ENCODE assay signal across 8 cellular contexts in the genomic region with DNA sequence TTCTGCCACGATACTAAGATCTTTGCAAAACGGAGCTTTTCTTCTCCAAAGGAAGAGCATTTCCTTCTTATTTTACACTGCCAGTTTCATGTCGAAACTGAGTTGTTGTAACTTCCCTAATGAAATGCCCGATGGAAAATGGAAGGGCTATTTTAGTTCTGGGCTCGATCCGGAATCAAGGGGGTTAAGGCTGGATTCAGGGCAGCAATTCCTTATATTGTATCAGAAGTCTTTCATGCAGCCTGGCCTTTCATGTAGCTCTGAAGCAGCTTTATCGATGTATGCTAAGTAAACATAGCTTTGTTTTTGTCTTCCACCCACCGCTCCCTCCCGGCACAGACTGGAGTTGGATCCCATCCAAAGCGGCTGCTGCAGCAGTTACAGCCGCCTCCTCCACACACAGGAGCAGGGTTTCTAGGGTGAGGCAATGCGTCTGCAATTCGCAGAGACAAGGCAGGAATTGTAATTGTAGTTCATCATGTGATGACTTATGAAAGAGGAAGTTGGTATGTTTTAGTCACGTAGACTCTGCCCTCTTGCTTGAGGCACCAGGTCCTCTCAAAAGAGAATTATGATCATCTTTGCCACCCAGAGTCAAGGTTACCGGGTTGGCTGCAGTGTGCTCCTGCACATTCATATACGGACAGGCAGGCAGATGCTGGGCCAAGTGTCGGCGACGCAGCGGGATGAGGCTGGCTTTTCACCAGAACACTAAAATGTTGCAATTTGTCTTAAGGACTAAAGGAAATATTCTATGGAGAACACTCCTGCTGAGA. TPM values are rescaled to one million over a fixed set of nuclear protein-coding genes. Genes with fewer than 3 reads are reported as not detected.
DNase-seq lines count a peak whose midpoint lies in the region; ATAC-seq and TF ChIP-seq lines count a peak whose summit lies in the region.

No MANE protein-coding gene starts in this region.

- H3K4me1 ChIP-seq in neuron (ENCODE audit: insufficient read depth, low read length) (peaks cover 35% of the 10 kb centered on the region), thymus (ENCODE audit: control insufficient read depth, insufficient read depth, low read length) (peaks cover 27% of the 10 kb centered on the region)

- peak overlapping the region; percentile 100 for H3K27ac ChIP-seq in thymus (ENCODE audit: low read depth)

- H3K4me1 Mint-ChIP-seq in activated T-helper 2 cell treated with anti-CD3 and anti-CD28 coated beads, Interferon-gamma antibody, Interleukin-2, Interleukin-4, amounts not matched to agents 10 μg/mL and 5 μg/mL and 100 μg/mL, durations not matched to agents 14 hours and 24 hours and 36 hours (ENCODE audit: low read depth), result peaks cover 41% of the 10 kb centered on the region

- H3K4me3 ChIP-seq in LNCaP clone FGC (ENCODE audit: low read depth, low read length) (peak overlapping the region; percentile 9), fibroblast of pulmonary artery (replicated peaks; ENCODE audit: low read depth, low read length) (peak overlapping the region; percentile 43), neuron (ENCODE audit: low read length) (peak overlapping the region; percentile 62), thymus (ENCODE audit: low read length) (peak overlapping the region; percentile 88)

- intact Hi-C loops in activated T-helper 2 cell treated with anti-CD3 and anti-CD28 coated beads, Interferon-gamma antibody, Interleukin-2, Interleukin-4, amounts not matched to agents 10 μg/mL and 5 μg/mL and 100 μg/mL, durations not matched to agents 14 hours and 24 hours and 36 hours (cut with micrococcal nuclease), result loop anchor here (1.0 kb wide), 3 partner anchors 111 to 255 kb away; no protein-coding TSS in a partner anchor

- ATAC-seq in GM21723 (IDR thresholded peaks at IDR 0.05; ENCODE audit: unreplicated experiment), result peak; percentile 36

- no peaks in the 10 kb centered on the region for H3K9me3 Mint-ChIP-seq in activated T-helper 2 cell treated with anti-CD3 and anti-CD28 coated beads, Interferon-gamma antibody, Interleukin-2, Interleukin-4, amounts not matched to agents 10 μg/mL and 5 μg/mL and 100 μg/mL, durations not matched to agents 14 hours and 24 hours and 36 hours

- peak overlapping the region; percentile 99 for H3K27ac Mint-ChIP-seq in activated T-helper 2 cell treated with anti-CD3 and anti-CD28 coated beads, Interferon-gamma antibody, Interleukin-2, Interleukin-4, amounts not matched to agents 10 μg/mL and 5 μg/mL and 100 μg/mL, durations not matched to agents 14 hours and 24 hours and 36 hours

- H3K4me3 Mint-ChIP-seq in activated T-helper 2 cell treated with anti-CD3 and anti-CD28 coated beads, Interferon-gamma antibody, Interleukin-2, Interleukin-4, amounts not matched to agents 10 μg/mL and 5 μg/mL and 100 μg/mL, durations not matched to agents 14 hours and 24 hours and 36 hours (ENCODE audit: low read depth), result peak overlapping the region; percentile 79

- H3K36me3 ChIP-seq in neuron (ENCODE audit: insufficient read depth, low read length), result peaks cover 1% of the 10 kb centered on the region
- H3K36me3 ChIP-seq in thymus (ENCODE audit: control insufficient read depth, insufficient read depth), result no peaks in the 10 kb centered on the region

- DNase-seq in DMS53 treated with DMSO at 0.1 percent for 48 hours (lab: John Stamatoyannopoulos, UW; ENCODE audit: unreplicated experiment), result peak; percentile 98
- peak; percentile 89 for DNase-seq in LNCaP clone FGC (ENCODE audit: low read depth)
- DNase-seq in RPMI7951 (ENCODE audit: low read depth), result peak; percentile 99
- DNase-seq in activated T-helper 2 cell treated with anti-CD3 and anti-CD28 coated beads, Interferon-gamma antibody, Interleukin-2, Interleukin-4, amounts not matched to agents 10 μg/mL and 5 μg/mL and 100 μg/mL, durations not matched to agents 14 hours and 24 hours and 36 hours (ENCODE audit: low spot score), result peak; percentile 58
- DNase-seq in fibroblast of pulmonary artery (ENCODE audit: low read depth), result peak; percentile 100

- peaks cover 2% of the 10 kb centered on the region for H3K27me3 Mint-ChIP-seq in activated T-helper 2 cell treated with anti-CD3 and anti-CD28 coated beads, Interferon-gamma antibody, Interleukin-2, Interleukin-4, amounts not matched to agents 10 μg/mL and 5 μg/mL and 100 μg/mL, durations not matched to agents 14 hours and 24 hours and 36 hours (ENCODE audit: low read depth)

- peak overlapping the region; percentile 42 for H2AFZ ChIP-seq in neuron (ENCODE audit: low read depth, low read length)

- TF ChIP-seq CTCF in LNCaP clone FGC (IDR thresholded peaks at IDR 0.05; ENCODE audit: control insufficient read depth, extremely low read depth, insufficient read depth) (no peak), fibroblast of pulmonary artery (IDR thresholded peaks at IDR 0.05; ENCODE audit: low read length, missing control alignments) (no peak)

- H3K27me3 ChIP-seq in neuron (ENCODE audit: insufficient read depth, low read length) (no peaks in the 10 kb centered on the region), thymus (ENCODE audit: control insufficient read depth, insufficient read depth) (no peaks in the 10 kb centered on the region)

- H3K36me3 Mint-ChIP-seq in activated T-helper 2 cell treated with anti-CD3 and anti-CD28 coated beads, Interferon-gamma antibody, Interleukin-2, Interleukin-4, amounts not matched to agents 10 μg/mL and 5 μg/mL and 100 μg/mL, durations not matched to agents 14 hours and 24 hours and 36 hours (ENCODE audit: low read depth), result peaks cover 13% of the 10 kb centered on the region

- 2% methylated on average over 20 of the region's 20 CpGs for WGBS in thymus

- H3K9me3 ChIP-seq in neuron (ENCODE audit: low read length) (no peaks in the 10 kb centered on the region), thymus (ENCODE audit: control insufficient read depth) (no peaks in the 10 kb centered on the region)

RNA-seq across cellular contexts. Expression of gene IRF2BP2, which starts 2.6 kb away (rescaled TPM):
- total RNA-seq in RPMI7951 (2014; rRNA removed; shearing (Covaris generic)), result 41.6 and 47.7 TPM in 2 replicates
- total RNA-seq in activated T-helper 2 cell treated with anti-CD3 and anti-CD28 coated beads, Interferon-gamma antibody, Interleukin-2, Interleukin-4, amounts not matched to agents 10 μg/mL and 5 μg/mL and 100 μg/mL, durations not matched to agents 14 hours and 24 hours and 36 hours, result 276 and 292 TPM in 2 replicates
- polyA plus RNA-seq in thymus, result 60.3 TPM

Comparison
In these comparisons a context has a peak if more than half of its experiments do, and no peak if none do; other contexts are left out.
1. Peak in every context shown above with its lines: DNase-seq, ATAC-seq, H3K4me3 ChIP-seq and H3K27ac ChIP-seq.
2. H3K4me3 ChIP-seq: peak in every context shown above with its lines; median percentile 88 in thymus; 62 in neuron; 43 in fibroblast of pulmonary artery; 9 in LNCaP clone FGC.